In the genomic region with DNA sequence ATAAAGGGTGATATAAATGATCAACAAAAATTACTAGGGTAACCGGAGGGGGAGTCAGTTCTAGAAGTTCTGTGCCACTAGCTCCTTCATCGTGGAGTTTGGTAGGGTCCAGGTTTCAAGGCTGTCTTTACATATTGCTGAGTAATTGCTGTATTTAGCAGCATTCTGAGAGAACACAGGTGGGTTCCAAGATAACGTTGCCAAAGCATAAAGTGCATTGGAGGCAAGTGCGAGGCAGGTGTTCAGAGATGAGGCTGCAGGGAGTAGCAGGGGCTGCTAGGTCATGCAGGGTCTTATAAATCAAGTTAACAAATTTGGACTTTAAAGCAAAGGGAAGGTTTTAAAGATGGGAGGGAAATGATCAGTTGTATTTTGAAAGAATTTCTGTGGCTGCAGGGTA, we compare ENCODE assay signal across 18 cellular contexts. TPM values are rescaled to one million over a fixed set of nuclear protein-coding genes. Genes with fewer than 3 reads are reported as not detected.
A peak's percentile ranks its signal among the peaks of the same experiment; 100 is the strongest.
DNase-seq lines count a peak whose midpoint lies in the region; ATAC-seq and TF ChIP-seq lines count a peak whose summit lies in the region.
"Had no signal": no experiment of that assay in that cellular context is flagged by ENCODE, and none has a peak within 500 bp of the region (broad histone marks: within the 10 kb centered on the region; RNA-seq: fewer than 3 reads in every experiment).

No MANE protein-coding gene starts in this region.

- no peaks in the 10 kb centered on the region for H3K79me2 ChIP-seq in H9 (ENCODE audit: insufficient read depth, low read length)

- no peaks in the 10 kb centered on the region for H3K9me3 Mint-ChIP-seq in activated naive CD4-positive, alpha-beta T cell treated with anti-CD3 and anti-CD28 coated beads, Interleukin-2, amount 50 U/mL, for 24 hours
- H3K9me3 Mint-ChIP-seq in activated T-helper 17 cell treated with anti-CD3 and anti-CD28 coated beads, Interleukin-2, amount 50 U/mL, for 72 hours: no peaks in the 10 kb centered on the region
- peaks cover 0 to 5% (median 0%) of the 10 kb centered on the region in 11 donors for H3K9me3 Mint-ChIP-seq in naive thymus-derived CD4-positive, alpha-beta T cell
- H3K9me3 Mint-ChIP-seq in type B pancreatic cell (peaks cover 5% of the 10 kb centered on the region), H9 (no peaks in the 10 kb centered on the region)
- H3K9me3 Mint-ChIP-seq: activated CD4-positive, alpha-beta T cell treated with anti-CD3 and anti-CD28 coated beads, Interleukin-2, amount 10 ng/mL, durations not matched to agents 24 days and 14 days had no signal

- no peaks in the 10 kb centered on the region for H4K20me1 ChIP-seq in H9 (ENCODE audit: control insufficient read depth, insufficient read depth, insufficient read length)

- H3K18ac ChIP-seq in H9 (ENCODE audit: insufficient read length, low read depth, low read length): no peak overlapping the region

- H2BK20ac ChIP-seq in H9 (ENCODE audit: low read depth, low read length, poor library complexity, severe bottlenecking): no peak overlapping the region

- peak overlapping the region; percentile 26 for H3K27ac Mint-ChIP-seq in activated naive CD4-positive, alpha-beta T cell treated with anti-CD3 and anti-CD28 coated beads, Interleukin-2, amount 50 U/mL, for 24 hours
- peak overlapping the region; percentile 62 for H3K27ac Mint-ChIP-seq in activated T-helper 17 cell treated with anti-CD3 and anti-CD28 coated beads, Interleukin-2, amount 50 U/mL, for 72 hours
- peak overlapping the region; percentile 9 to 88 (median 63) for H3K27ac Mint-ChIP-seq in naive thymus-derived CD4-positive, alpha-beta T cell
- H3K27ac Mint-ChIP-seq in type B pancreatic cell (peak overlapping the region; percentile 90), H9 (peak overlapping the region in 1 of 3 experiments; percentile 8; a peak in 3 of 7 replicates)
- H3K27ac Mint-ChIP-seq: activated CD4-positive, alpha-beta T cell treated with anti-CD3 and anti-CD28 coated beads, Interleukin-2, amount 10 ng/mL, durations not matched to agents 24 days and 14 days had no signal

- H2AFZ ChIP-seq in H9 (ENCODE audit: low read length): no peak overlapping the region

- H3K23me2 ChIP-seq in H9 (ENCODE audit: insufficient read length, low read depth, low read length, poor library complexity, severe bottlenecking): no peaks in the 10 kb centered on the region

- H4K8ac ChIP-seq in H9 (replicated peaks; ENCODE audit: insufficient read length, low read depth, low read length): no peak overlapping the region

- H2BK12ac ChIP-seq in H9 (ENCODE audit: insufficient read length, low read depth, low read length): no peak overlapping the region

- no peak for ATAC-seq in activated T-helper 17 cell treated with anti-CD3 and anti-CD28 coated beads, Interleukin-2, amount 50 U/mL, for 72 hours (replicated peaks)
- ATAC-seq in naive thymus-derived CD4-positive, alpha-beta T cell: no peak
- no peak for ATAC-seq in HG03342 (IDR thresholded peaks at IDR 0.05; ENCODE audit: unreplicated experiment)

- H3K56ac ChIP-seq in H9 (ENCODE audit: insufficient read length, low read depth, low read length): no peak overlapping the region

- H3K23ac ChIP-seq in H9 (ENCODE audit: insufficient read length, low read depth, low read length): no peak overlapping the region

- POLR2A ChIA-PET in naive thymus-derived CD4-positive, alpha-beta T cell (lab: Charles Lee): interaction anchor here (0.9 to 2.4 kb wide), 4 partner anchors 8 to 119 kb away, joined by 3 to 13 read pairs (median 4); no protein-coding TSS in a partner anchor

- H4K5ac ChIP-seq in H9 (ENCODE audit: insufficient read length, low read depth, low read length): no peak overlapping the region

- H3K4ac ChIP-seq in H9 (ENCODE audit: low read depth, low read length): no peak overlapping the region

- H3K4me3 ChIP-seq in naive thymus-derived CD4-positive, alpha-beta T cell (ENCODE audit: low read length): no peak overlapping the region

- H3K4me2 ChIP-seq in H9 (ENCODE audit: insufficient read depth, insufficient read length, low read length): no peak overlapping the region

- H3K27me3 Mint-ChIP-seq in activated naive CD4-positive, alpha-beta T cell treated with anti-CD3 and anti-CD28 coated beads, Interleukin-2, amount 50 U/mL, for 24 hours: no peaks in the 10 kb centered on the region
- H3K27me3 Mint-ChIP-seq in activated T-helper 17 cell treated with anti-CD3 and anti-CD28 coated beads, Interleukin-2, amount 50 U/mL, for 72 hours: no peaks in the 10 kb centered on the region
- H3K27me3 Mint-ChIP-seq in naive thymus-derived CD4-positive, alpha-beta T cell: no peaks in the 10 kb centered on the region
- H3K27me3 Mint-ChIP-seq in type B pancreatic cell (no peaks in the 10 kb centered on the region), H9 (ENCODE audit: low read depth) (no peaks in the 10 kb centered on the region)
- H3K27me3 Mint-ChIP-seq: activated CD4-positive, alpha-beta T cell treated with anti-CD3 and anti-CD28 coated beads, Interleukin-2, amount 10 ng/mL, durations not matched to agents 24 days and 14 days had no signal

- no peaks in the 10 kb centered on the region for H3K36me3 ChIP-seq in naive thymus-derived CD4-positive, alpha-beta T cell (ENCODE audit: control insufficient read depth in 2 of 3, insufficient read depth in 3 of 3, low read length in 3 of 3)

- H3K9ac ChIP-seq in H9 (ENCODE audit: extremely low read depth, insufficient read length, low read length): no peak overlapping the region

- no peak overlapping the region for H3T11ph ChIP-seq in H9 (ENCODE audit: low read length)

- CTCF ChIA-PET in naive thymus-derived CD4-positive, alpha-beta T cell (lab: Charles Lee): interaction anchor here (0.6 to 1.5 kb wide), 2 partner anchors 9 to 112 kb away, joined by 3 to 5 read pairs; no protein-coding TSS in a partner anchor

- no peak overlapping the region for H2BK15ac ChIP-seq in H9 (ENCODE audit: low read depth, low read length)

- no peak for TF ChIP-seq CTCF in type B pancreatic cell (conservative IDR thresholded peaks at IDR 0.05)
- TF ChIP-seq CTCF in H9 (conservative IDR thresholded peaks at IDR 0.05): no peak

- H2AK5ac ChIP-seq in H9 (ENCODE audit: insufficient read length, low read length): no peak overlapping the region

- no peaks in the 10 kb centered on the region for H3K79me1 ChIP-seq in H9 (ENCODE audit: insufficient read depth, low read depth, low read length, poor library complexity, severe bottlenecking)

- intact Hi-C loops in naive thymus-derived CD4-positive, alpha-beta T cell (cut with micrococcal nuclease): loop anchor here in 1 of 2 donors (5.0 kb wide), 1 partner anchor 74 kb away; no protein-coding TSS in a partner anchor

- DNase-seq in activated naive CD4-positive, alpha-beta T cell treated with anti-CD3 and anti-CD28 coated beads, Interleukin-2, amount 50 U/mL, for 16 hours: no peak
- DNase-seq in naive thymus-derived CD4-positive, alpha-beta T cell: no peak
- DNase-seq in type B pancreatic cell (ENCODE audit: extremely low spot score, unreplicated experiment) (no peak), hippocampal formation (lab: John Stamatoyannopoulos, UW) (no peak), H9 (no peak)
- DNase-seq: activated CD4-positive, alpha-beta T cell treated with anti-CD3 and anti-CD28 coated beads, Interleukin-2, amount 10 ng/mL, durations not matched to agents 24 days and 14 days; activated naive CD4-positive, alpha-beta T cell; effector CD8-positive, alpha-beta T cell; GDM1; KG1; NCI-H2029; NCI-H345; SHP77 treated with DMSO at 0.1 percent for 48 hours; stimulated activated CD4-positive, alpha-beta T cell treated with anti-CD3 and anti-CD28 coated beads, Interleukin-12 subunit alpha, Interleukin-12 subunit beta, amount 100 ng/mL, for 4 hours; substantia nigra had no signal

- peaks cover 10 to 50% of the 10 kb centered on the region in 2 donors for H3K4me1 ChIP-seq in naive thymus-derived CD4-positive, alpha-beta T cell (ENCODE audit: control insufficient read depth in 2 of 2, insufficient read depth in 2 of 2, low read length in 2 of 2)
- H3K4me1 ChIP-seq in H9 (ENCODE audit: insufficient read depth, low read length): no peaks in the 10 kb centered on the region

- peaks cover 80% of the 10 kb centered on the region for H3K4me1 Mint-ChIP-seq in activated naive CD4-positive, alpha-beta T cell treated with anti-CD3 and anti-CD28 coated beads, Interleukin-2, amount 50 U/mL, for 24 hours
- peaks cover 43% of the 10 kb centered on the region for H3K4me1 Mint-ChIP-seq in activated T-helper 17 cell treated with anti-CD3 and anti-CD28 coated beads, Interleukin-2, amount 50 U/mL, for 72 hours
- peaks cover 41 to 89% (median 81%) of the 10 kb centered on the region in 7 donors for H3K4me1 Mint-ChIP-seq in naive thymus-derived CD4-positive, alpha-beta T cell
- H3K4me1 Mint-ChIP-seq in type B pancreatic cell (ENCODE audit: unreplicated experiment) (peaks cover 53% of the 10 kb centered on the region), H9 (peaks cover 0 to 10% of the 10 kb centered on the region in 2 experiments)

- H3K27ac ChIP-seq in naive thymus-derived CD4-positive, alpha-beta T cell (ENCODE audit: low read depth, low read length): no peak overlapping the region
- H3K27ac ChIP-seq in H9 (ENCODE audit: insufficient read length, low read depth, low read length): no peak overlapping the region

- no peak overlapping the region for H2BK5ac ChIP-seq in H9 (ENCODE audit: insufficient read length, low read length)

- H3K9me3 ChIP-seq in naive thymus-derived CD4-positive, alpha-beta T cell (ENCODE audit: control insufficient read depth in 2 of 3, low read length in 3 of 3): no peaks in the 10 kb centered on the region
- H3K9me3 ChIP-seq in H9 (ENCODE audit: control insufficient read depth, low read depth, low read length): no peaks in the 10 kb centered on the region

- H3K27me3 ChIP-seq in naive thymus-derived CD4-positive, alpha-beta T cell (ENCODE audit: control insufficient read depth in 2 of 2, insufficient read depth in 2 of 2, low read length in 2 of 2): no peaks in the 10 kb centered on the region
- H3K27me3 ChIP-seq in H9 (ENCODE audit: insufficient read depth, low read length): no peaks in the 10 kb centered on the region

- H4K91ac ChIP-seq in H9 (ENCODE audit: insufficient read length, low read depth, low read length): no peak overlapping the region

- no peak overlapping the region for H3K4me3 Mint-ChIP-seq in activated naive CD4-positive, alpha-beta T cell treated with anti-CD3 and anti-CD28 coated beads, Interleukin-2, amount 50 U/mL, for 24 hours
- no peak overlapping the region for H3K4me3 Mint-ChIP-seq in activated T-helper 17 cell treated with anti-CD3 and anti-CD28 coated beads, Interleukin-2, amount 50 U/mL, for 72 hours
- H3K4me3 Mint-ChIP-seq in naive thymus-derived CD4-positive, alpha-beta T cell: peak overlapping the region in 6 of 10 donors; percentile 16 to 82 (median 49)
- peak overlapping the region; percentile 63 for H3K4me3 Mint-ChIP-seq in type B pancreatic cell
- H3K4me3 Mint-ChIP-seq in H9: no peak overlapping the region
- H3K4me3 Mint-ChIP-seq: activated CD4-positive, alpha-beta T cell treated with anti-CD3 and anti-CD28 coated beads, Interleukin-2, amount 10 ng/mL, durations not matched to agents 24 days and 14 days had no signal

- H3K36me3 Mint-ChIP-seq in activated naive CD4-positive, alpha-beta T cell treated with anti-CD3 and anti-CD28 coated beads, Interleukin-2, amount 50 U/mL, for 24 hours: peaks cover 11% of the 10 kb centered on the region
- no peaks in the 10 kb centered on the region for H3K36me3 Mint-ChIP-seq in activated T-helper 17 cell treated with anti-CD3 and anti-CD28 coated beads, Interleukin-2, amount 50 U/mL, for 72 hours (ENCODE audit: low read depth)
- H3K36me3 Mint-ChIP-seq in naive thymus-derived CD4-positive, alpha-beta T cell: peaks cover 0 to 13% (median 4%) of the 10 kb centered on the region in 5 donors
- H3K36me3 Mint-ChIP-seq in type B pancreatic cell: peaks cover 31% of the 10 kb centered on the region
- peaks cover 0 to 5% (median 0%) of the 10 kb centered on the region in 3 experiments; a peak in 4 of 7 replicates for H3K36me3 Mint-ChIP-seq in H9 (ENCODE audit: insufficient read depth in 1 of 3, low read depth in 3 of 3)

- H2BK120ac ChIP-seq in H9 (ENCODE audit: low read depth, low read length, poor library complexity, severe bottlenecking): no peak overlapping the region

- WGBS in H9 (ENCODE audit: extremely low coverage, insufficient read length, low lambda C conversion rate): no CpG with 5 or more reads among the region's 4 CpGs

- no peak overlapping the region for H3K14ac ChIP-seq in H9 (ENCODE audit: insufficient read depth, low read length)

RNA-seq across cellular contexts. Expression of a gene that starts 17.8 kb away (rescaled TPM):
- total RNA-seq in activated T-helper 17 cell treated with anti-CD3 and anti-CD28 coated beads, Interleukin-2, amount 50 U/mL, for 72 hours: 10 to 100 TPM; 39.7 to 41.8 TPM
- 100 to 1,000 TPM in 2 of 5 experiments, 10 to 100 TPM in 3; 75.2 to 114 (median 91.1) TPM for total RNA-seq in naive thymus-derived CD4-positive, alpha-beta T cell
- 10 to 100 TPM; 52.1 to 61.2 TPM for polyA plus RNA-seq in naive thymus-derived CD4-positive, alpha-beta T cell
- total RNA-seq in type B pancreatic cell (ENCODE audit: low replicate concordance): 106 and 125 TPM in 2 replicates
- 70.7 and 77.5 TPM in 2 replicates for total RNA-seq in H9 (2021)

RNA-seq across cellular contexts. Expression of a gene that starts 41.9 kb away (rescaled TPM):
- total RNA-seq in activated T-helper 17 cell treated with anti-CD3 and anti-CD28 coated beads, Interleukin-2, amount 50 U/mL, for 72 hours: 100 to 1,000 TPM in 1 of 2 donors, 10 to 100 TPM in 1; 94.6 to 157 TPM
- total RNA-seq in naive thymus-derived CD4-positive, alpha-beta T cell: 100 to 1,000 TPM in 1 of 5 experiments, 10 to 100 TPM in 4; 54.4 to 127 (median 61.9) TPM
- 100 to 1,000 TPM; 118 to 121 TPM for polyA plus RNA-seq in naive thymus-derived CD4-positive, alpha-beta T cell
- total RNA-seq in type B pancreatic cell (ENCODE audit: low replicate concordance): 52.2 and 82.8 TPM in 2 replicates
- 172 and 175 TPM in 2 replicates for total RNA-seq in H9 (2021)

Comparison
In these comparisons a context has a peak if more than half of its experiments do, and no peak if none do; other contexts are left out.
1. H3K4me3 Mint-ChIP-seq: peak in naive thymus-derived CD4-positive, alpha-beta T cell (6 of 10) and type B pancreatic cell (single experiment); none in activated naive CD4-positive, alpha-beta T cell treated with anti-CD3 and anti-CD28 coated beads, Interleukin-2, amount 50 U/mL, for 24 hours (single experiment), activated T-helper 17 cell treated with anti-CD3 and anti-CD28 coated beads, Interleukin-2, amount 50 U/mL, for 72 hours (single experiment) and H9 (0 of 2).